ENCODE assay signal across 8 cellular contexts in genomic region chrX:65679071-65679540, GRCh38. TPM values are rescaled to one million over a fixed set of nuclear protein-coding genes. Genes with fewer than 3 reads are reported as not detected.
DNase-seq lines count a peak whose midpoint lies in the region; ATAC-seq, FAIRE-seq and TF ChIP-seq lines count a peak whose summit lies in the region.

No MANE protein-coding gene starts in this region.

- 9% methylated on average over 1 of the region's 1 CpG for whole genome bisulfite sequencing in esophagus muscularis mucosa
- WGBS in psoas muscle, 3 donors: 35 to 59% methylated on average over 1 of the region's 1 CpG; no CpG with 5 or more reads in 1 of the 3 donors

- H3K27ac ChIP-seq in esophagus muscularis mucosa (replicated peaks in 1 of 4) (peak overlapping the region; percentile 77 to 85 (median 82)), psoas muscle (peak overlapping the region; percentile 70)

- peaks cover 33% of the 10 kb centered on the region for H3K9me3 Mint-ChIP-seq in nephron progenitor cell

- peaks cover 14% of the 10 kb centered on the region for H3K36me3 Mint-ChIP-seq in nephron progenitor cell (ENCODE audit: low read depth)

- TF ChIP-seq POLR2A in esophagus muscularis mucosa (IDR thresholded peaks at IDR 0.05; ENCODE audit: low read depth): no peak

- peaks cover 67 to 98% (median 97%) of the 10 kb centered on the region in 4 donors for H3K4me1 ChIP-seq in esophagus muscularis mucosa
- peaks cover 26% of the 10 kb centered on the region for H3K4me1 ChIP-seq in psoas muscle

- H3K27me3 Mint-ChIP-seq in nephron progenitor cell (ENCODE audit: low read depth, poor library complexity): no peaks in the 10 kb centered on the region

- H3K4me3 ChIP-seq in esophagus muscularis mucosa: no peak overlapping the region
- H3K4me3 ChIP-seq in psoas muscle: no peak overlapping the region

- no peak overlapping the region for H3K27ac Mint-ChIP-seq in nephron progenitor cell

- no peak for TF ChIP-seq EP300 in esophagus muscularis mucosa (IDR thresholded peaks at IDR 0.05)

- DNase-seq in GM19239 (ENCODE audit: insufficient read length, low spot score) (no peak), SIG-M5 (lab: John Stamatoyannopoulos, UW) (peak; percentile 20), esophagus muscularis mucosa (ENCODE audit: extremely low spot score) (no peak), psoas muscle (peak in 1 of 2 donors; percentile 14), nephron progenitor cell (no peak), NCI-H345 treated with DMSO at 0.1 percent for 48 hours (lab: John Stamatoyannopoulos, UW; ENCODE audit: unreplicated experiment) (no peak), nucleus accumbens (lab: John Stamatoyannopoulos, UW) (no peak)
- no peak for DNase-seq in stimulated activated CD8-positive, alpha-beta memory T cell treated with anti-CD3 and anti-CD28 coated beads, Interleukin-4, amount 100 ng/mL, for 48 hours

- no peak overlapping the region for H3K4me3 Mint-ChIP-seq in nephron progenitor cell

- H3K9me3 ChIP-seq in esophagus muscularis mucosa: no peaks in the 10 kb centered on the region
- H3K9me3 ChIP-seq in psoas muscle: no peaks in the 10 kb centered on the region

- H3K36me3 ChIP-seq in esophagus muscularis mucosa (no peaks in the 10 kb centered on the region), psoas muscle (ENCODE audit: insufficient read depth in 1 of 2, low read depth in 1 of 2) (no peaks in the 10 kb centered on the region)

- FAIRE-seq in GM19239 (lab: Jason Lieb, UNC): peak; percentile 60

- ATAC-seq in psoas muscle: peak; percentile 46 to 69 (median 52)

- H3K4me1 Mint-ChIP-seq in nephron progenitor cell: no peaks in the 10 kb centered on the region

- TF ChIP-seq CTCF in esophagus muscularis mucosa (IDR thresholded peaks at IDR 0.05) (no peak), psoas muscle (IDR thresholded peaks at IDR 0.05) (no peak), nephron progenitor cell (IDR thresholded peaks at IDR 0.05) (no peak)

- intact Hi-C loops in esophagus muscularis mucosa (cut with DNase I) (no loop called here), psoas muscle (cut with DNase I) (no loop called here)

- H3K27me3 ChIP-seq in esophagus muscularis mucosa (no peaks in the 10 kb centered on the region), psoas muscle (ENCODE audit: insufficient read depth in 3 of 3, low read length in 2 of 3) (no peaks in the 10 kb centered on the region)

RNA-seq across cellular contexts. Expression of gene MSN, which starts 11.7 kb away (rescaled TPM):
- total RNA-seq in esophagus muscularis mucosa (100 to 1,000 TPM; 206 to 311 (median 290) TPM), psoas muscle (100 to 1,000 TPM in 1 of 4 donors, 10 to 100 TPM in 3; 66.0 to 101 (median 84.1) TPM)
- polyA plus RNA-seq in psoas muscle: 100 to 1,000 TPM in 1 of 3 donors, 10 to 100 TPM in 2; 31.4 to 133 (median 36.1) TPM
